ENCODE assay signal across 16 cellular contexts in the genomic region with DNA sequence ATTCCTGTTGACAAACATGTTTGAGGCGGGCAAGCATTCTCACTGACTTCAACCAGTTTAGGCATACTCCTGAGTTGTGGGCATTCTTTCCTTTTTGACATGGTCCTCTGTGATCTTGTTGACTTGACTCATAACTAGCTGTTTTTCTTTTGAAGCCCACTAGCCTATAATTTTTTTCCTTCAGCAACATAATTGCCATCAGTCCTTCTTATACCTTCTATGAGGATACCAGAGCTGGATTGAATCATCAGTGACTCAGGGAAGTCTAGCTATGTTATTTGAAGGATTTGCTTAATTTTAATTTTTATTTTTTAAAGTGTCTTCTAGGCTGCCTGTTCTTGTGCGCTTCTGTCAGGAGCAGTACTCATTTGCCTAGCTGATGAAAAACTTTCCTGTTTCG.
A peak's percentile ranks its signal among the peaks of the same experiment; 100 is the strongest.
DNase-seq lines count a peak whose midpoint lies in the region; ATAC-seq and TF ChIP-seq lines count a peak whose summit lies in the region.
"Had no signal": no experiment of that assay in that cellular context is flagged by ENCODE, and none has a peak within 500 bp of the region (broad histone marks: within the 10 kb centered on the region; RNA-seq: fewer than 3 reads in every experiment).

No MANE protein-coding gene starts in this region.

- no peaks in the 10 kb centered on the region for H3K79me1 ChIP-seq in IMR-90 (ENCODE audit: low read depth in 1 of 2, low read length in 2 of 2)

- intact Hi-C loops in IMR-90 (cut with micrococcal nuclease) (loop anchor here (2.0 to 5.0 kb wide), 2 partner anchors 118 to 259 kb away; a partner anchor contains a TSS), Calu3 (cut with micrococcal nuclease; ENCODE audit: unreplicated experiment) (no loop called here)

- no peak overlapping the region for H4K5ac ChIP-seq in IMR-90 (ENCODE audit: low read depth, low read length)

- H2BK5ac ChIP-seq in IMR-90 (ENCODE audit: low read depth, low read length, poor library complexity, severe bottlenecking) = no peak overlapping the region

- no peak overlapping the region for H3K4me3 Mint-ChIP-seq in Calu3 (ENCODE audit: low read depth, unreplicated experiment)
- H3K4me3 Mint-ChIP-seq: CD4-positive, CD25-positive, alpha-beta regulatory T cell; central memory CD8-positive, alpha-beta T cell had no signal

- CTCF ChIA-PET in IMR-90 (lab: Yijun Ruan, JAX) = no interaction called here
- CTCF ChIA-PET in Calu3 (lab: Charles Lee) = no interaction called here

- H2BK20ac ChIP-seq in IMR-90 (ENCODE audit: low read depth, low read length) = peak overlapping the region; percentile 72; the same call in 1 of the 2 replicates

- no peaks in the 10 kb centered on the region for H4K20me1 ChIP-seq in IMR-90 (ENCODE audit: insufficient read depth, low read length)

- TF ChIP-seq EP300 in gastroesophageal sphincter (IDR thresholded peaks at IDR 0.05) = no peak

- H3K56ac ChIP-seq in IMR-90 (ENCODE audit: extremely low read depth, insufficient read depth, low read length) = no peak overlapping the region

- in situ Hi-C loops in IMR-90 (cut with MboI; ENCODE audit: low sequenced_read_pairs) = no loop called here
- in situ Hi-C loops in astrocyte of the spinal cord (cut with HindIII; ENCODE audit: low sequenced_read_pairs) = no loop called here

- H3K36me3 ChIP-seq in IMR-90 (ENCODE audit: control insufficient read depth, insufficient read depth, low read length) (no peaks in the 10 kb centered on the region), gastroesophageal sphincter (peaks cover 0 to 12% of the 10 kb centered on the region in 2 donors), thoracic aorta (no peaks in the 10 kb centered on the region)

- no peak overlapping the region for H2AK9ac ChIP-seq in IMR-90 (replicated peaks; ENCODE audit: low read depth, low read length, poor library complexity)

- TF ChIP-seq RAD21 in IMR-90 (IDR thresholded peaks at IDR 0.05; ENCODE audit: low read length) = no peak

- H3K9me1 ChIP-seq in IMR-90 (ENCODE audit: insufficient read depth, low read length) = peaks cover 11% of the 10 kb centered on the region

- H3K27ac Mint-ChIP-seq in Calu3 (ENCODE audit: unreplicated experiment) = no peak overlapping the region
- H3K27ac Mint-ChIP-seq: CD4-positive, CD25-positive, alpha-beta regulatory T cell had no signal

- H2AK5ac ChIP-seq in IMR-90 (ENCODE audit: low read depth, low read length) = peak overlapping the region; percentile 88; the same call in 1 of the 2 replicates

- no peak overlapping the region for H4K8ac ChIP-seq in IMR-90 (ENCODE audit: low read depth in 2 of 2, low read length in 2 of 2)

- no peak overlapping the region for H3K4me2 ChIP-seq in IMR-90 (ENCODE audit: low read depth, low read length)

- dilution Hi-C loops in IMR-90 (cut with HindIII; ENCODE audit: low sequenced_read_pairs, unreplicated experiment) = no loop called here

- no peaks in the 10 kb centered on the region for H3K36me3 Mint-ChIP-seq in Calu3 (ENCODE audit: insufficient read depth, unreplicated experiment)

- H3K27me3 ChIP-seq in IMR-90 (ENCODE audit: control insufficient read depth, insufficient read depth, low read length) = no peaks in the 10 kb centered on the region
- H3K27me3 ChIP-seq in gastroesophageal sphincter = no peaks in the 10 kb centered on the region
- H3K27me3 ChIP-seq in thoracic aorta (replicated peaks; ENCODE audit: insufficient read depth) = no peaks in the 10 kb centered on the region

- H3K4me1 Mint-ChIP-seq in Calu3 (ENCODE audit: low read depth, unreplicated experiment) = no peaks in the 10 kb centered on the region
- H3K4me1 Mint-ChIP-seq: CD4-positive, CD25-positive, alpha-beta regulatory T cell had no signal

- no peak overlapping the region for H2BK15ac ChIP-seq in IMR-90 (ENCODE audit: low read depth, low read length)

- H3K4me3 ChIP-seq in IMR-90 (ENCODE audit: insufficient read depth, low read depth, low read length) (no peak overlapping the region), astrocyte of the spinal cord (ENCODE audit: low read depth, low read length) (no peak overlapping the region), gastroesophageal sphincter (no peak overlapping the region), thoracic aorta (no peak overlapping the region)

- H3K27ac ChIP-seq in IMR-90 (ENCODE audit: insufficient read depth, low read length) = no peak overlapping the region
- peak overlapping the region; percentile 77 to 82 (median 79) for H3K27ac ChIP-seq in gastroesophageal sphincter
- peak overlapping the region; percentile 74 to 75 for H3K27ac ChIP-seq in thoracic aorta

- no peak overlapping the region for H3K23ac ChIP-seq in IMR-90 (ENCODE audit: low read depth, low read length)

- H3K4me1 ChIP-seq in IMR-90 (ENCODE audit: control insufficient read depth, insufficient read depth, low read length) (peaks cover 4% of the 10 kb centered on the region; the same call in 1 of the 2 replicates), gastroesophageal sphincter (peaks cover 14 to 78% (median 31%) of the 10 kb centered on the region in 3 donors), thoracic aorta (ENCODE audit: control insufficient read depth in 1 of 2, low read depth in 2 of 2) (peaks cover 38 to 96% of the 10 kb centered on the region in 2 donors)

- H3K9me3 Mint-ChIP-seq in Calu3 (ENCODE audit: low read depth, unreplicated experiment) = no peaks in the 10 kb centered on the region
- H3K9me3 Mint-ChIP-seq: CD4-positive, CD25-positive, alpha-beta regulatory T cell; central memory CD8-positive, alpha-beta T cell had no signal

- H3K9me3 ChIP-seq in IMR-90 (ENCODE audit: control insufficient read depth, insufficient read depth, low read length) (no peaks in the 10 kb centered on the region), gastroesophageal sphincter (no peaks in the 10 kb centered on the region), thoracic aorta (no peaks in the 10 kb centered on the region)

- no peak overlapping the region for H2AFZ ChIP-seq in IMR-90 (replicated peaks; ENCODE audit: low read length, poor library complexity)

- ATAC-seq in IMR-90 (ENCODE audit: low read depth) = peak; percentile 71
- ATAC-seq in gastroesophageal sphincter = no peak
- no peak for ATAC-seq in thoracic aorta (ENCODE audit: insufficient number of reproducible peaks, low FRiP score, low read depth)
- ATAC-seq in HG02610 (IDR thresholded peaks at IDR 0.05; ENCODE audit: unreplicated experiment) = no peak
- ATAC-seq: left lobe of liver had no signal

- WGBS in IMR-90 (ENCODE audit: extremely low coverage in 2 of 2, insufficient read length in 1 of 2), 2 experiments = no CpG with 5 or more reads among the region's 3 CpGs
- 97 to 100% methylated on average over 3 of the region's 3 CpGs for WGBS in gastroesophageal sphincter (ENCODE audit: low coverage in 1 of 2), 2 donors

- no peak overlapping the region for H3K4ac ChIP-seq in IMR-90 (ENCODE audit: low read depth, low read length)

- H2BK120ac ChIP-seq in IMR-90 (ENCODE audit: low read depth, low read length) = no peak overlapping the region

- H3K27me3 Mint-ChIP-seq in Calu3 (ENCODE audit: unreplicated experiment) = no peaks in the 10 kb centered on the region
- H3K27me3 Mint-ChIP-seq: CD4-positive, CD25-positive, alpha-beta regulatory T cell; central memory CD8-positive, alpha-beta T cell had no signal

- no peak overlapping the region for H3K9ac ChIP-seq in IMR-90 (ENCODE audit: low read depth, low read length)

- POLR2A ChIA-PET in IMR-90 (lab: Charles Lee; ENCODE audit: unreplicated experiment) = no interaction called here

- peak overlapping the region; percentile 36; the same call in 1 of the 2 replicates for H3K18ac ChIP-seq in IMR-90 (ENCODE audit: low read depth, low read length)

- peak; percentile 83 for DNase-seq in IMR-90
- peak; percentile 63 for DNase-seq in astrocyte of the spinal cord (ENCODE audit: low read depth, low spot score)
- no peak for DNase-seq in thoracic aorta (ENCODE audit: low spot score)
- DNase-seq in superior temporal gyrus (ENCODE audit: extremely low spot score) = no peak
- DNase-seq in Calu3 = no peak
- no peak for DNase-seq in NCI-H1694 treated with DMSO at 0.1 percent for 48 hours (lab: John Stamatoyannopoulos, UW)
- DNase-seq: activated naive CD4-positive, alpha-beta T cell; CD4-positive, CD25-positive, alpha-beta regulatory T cell; NCI-H1048; NCI-H2171; posterior cingulate gyrus; trophoblast cell had no signal

- H4K91ac ChIP-seq in IMR-90 (ENCODE audit: insufficient read depth, low read depth, low read length) = no peak overlapping the region

- TF ChIP-seq CTCF in IMR-90 (conservative IDR thresholded peaks at IDR 0.05; ENCODE audit: low read depth, low read length) = no peak
- no peak for TF ChIP-seq CTCF in astrocyte of the spinal cord (IDR thresholded peaks at IDR 0.05; ENCODE audit: low read depth, low read length)
- TF ChIP-seq CTCF in gastroesophageal sphincter (IDR thresholded peaks at IDR 0.05) = no peak
- no peak for TF ChIP-seq CTCF in thoracic aorta (IDR thresholded peaks at IDR 0.05)
- no peak for TF ChIP-seq CTCF in Calu3 (IDR thresholded peaks at IDR 0.05; ENCODE audit: unreplicated experiment)

- BruUV-seq in IMR-90 (replicated peaks; lab: Mats Ljungman, UMichigan) (no TSS peak), Calu3 (replicated peaks; lab: Mats Ljungman, UMichigan) (no TSS peak)

- 0 out of 2 replicates have a peak overlapping the region, but pooled peaks have one; percentile 62 for H3K14ac ChIP-seq in IMR-90 (replicated peaks; ENCODE audit: low read depth, low read length)

- TF ChIP-seq POLR2A in IMR-90 (IDR thresholded peaks at IDR 0.05; ENCODE audit: low read depth, low read length) (no peak), gastroesophageal sphincter (IDR thresholded peaks at IDR 0.05) (no peak)

TF ChIP-seq in IMR-90, 13 proteins besides CTCF, POLR2A, EP300 and RAD21:
- TF ChIP-seq FOS (IDR thresholded peaks at IDR 0.05; ENCODE audit: low read depth, low read length) = 0 out of 2 replicates have a peak, but pooled peaks have one; percentile 47
- no peak for TF ChIP-seq MXI1 (IDR thresholded peaks at IDR 0.05; ENCODE audit: borderline replicate concordance, low read depth, low read length)

Comparison
In these comparisons a context has a peak if more than half of its experiments do, and no peak if none do; other contexts are left out.
1. DNase-seq: peak in IMR-90 (single experiment) and astrocyte of the spinal cord (single experiment); none in thoracic aorta (single experiment), superior temporal gyrus (single experiment), Calu3 (single experiment) and NCI-H1694 treated with DMSO at 0.1 percent for 48 hours (single experiment).